1 cellular context compared by ENCODE assay signal in genomic region chr22:42648017-42648367, GRCh38.
TF ChIP-seq lines count a peak whose summit lies in the region.

No MANE protein-coding gene starts in this region.

TF ChIP-seq in HEK293, 187 proteins besides CTCF, POLR2A, EP300 and RAD21 (continued from another document):
- no peak for TF ChIP-seq ZBTB49 (tag by site-specific recombination; IDR thresholded peaks at IDR 0.05; ENCODE audit: low read depth)
